Comparison of ENCODE assay signal across 9 cellular contexts in the genomic region with DNA sequence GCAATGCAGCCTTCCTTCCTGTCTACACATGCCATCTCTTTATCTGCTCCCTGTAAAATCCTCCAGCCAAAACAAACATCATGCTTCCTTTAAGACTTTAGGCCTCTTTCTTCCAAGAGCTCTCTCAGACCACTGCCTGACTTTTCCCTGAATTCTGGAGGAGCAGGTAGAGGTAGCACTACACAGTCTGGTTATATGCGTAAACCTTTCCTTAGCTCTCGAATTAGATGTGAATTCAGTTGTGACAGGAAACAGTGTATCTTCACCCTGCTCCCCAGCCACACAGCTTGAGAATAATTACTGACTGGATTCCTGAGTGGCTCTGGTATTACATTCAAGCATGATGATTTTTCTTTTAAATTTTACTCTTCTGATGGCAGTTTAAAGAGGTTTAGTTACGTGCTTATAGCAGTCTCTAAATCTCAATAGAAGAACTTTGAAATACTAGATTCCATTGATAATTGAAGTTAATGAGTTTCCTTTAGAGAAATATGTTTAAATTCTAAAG.
DNase-seq lines count a peak whose midpoint lies in the region; ATAC-seq, FAIRE-seq and TF ChIP-seq lines count a peak whose summit lies in the region.
"Had no signal": no experiment of that assay in that cellular context is flagged by ENCODE, and none has a peak within 500 bp of the region (broad histone marks: within the 10 kb centered on the region; RNA-seq: fewer than 3 reads in every experiment).

No MANE protein-coding gene starts in this region.

- ATAC-seq in Right ventricle myocardium inferior (peak; percentile 43), lower lobe of right lung (peak in 1 of 2 donors; percentile 1), aorta (ENCODE audit: low FRiP score) (no peak), HG03469 (IDR thresholded peaks at IDR 0.05; ENCODE audit: unreplicated experiment) (no peak)

- peaks cover 99% of the 10 kb centered on the region for H3K4me1 ChIP-seq in lower lobe of right lung
- peaks cover 10 to 12% of the 10 kb centered on the region in 2 donors for H3K4me1 ChIP-seq in aorta (ENCODE audit: control insufficient read depth in 1 of 2, insufficient read depth in 2 of 2, low read length in 2 of 2)

- H3K36me3 ChIP-seq in lower lobe of right lung (no peaks in the 10 kb centered on the region), aorta (ENCODE audit: control insufficient read depth in 1 of 2, insufficient read depth in 2 of 2, low read length in 1 of 2) (no peaks in the 10 kb centered on the region)

- TF ChIP-seq CTCF in choroid plexus epithelial cell (conservative IDR thresholded peaks at IDR 0.05; ENCODE audit: low read depth, low read length), result no peak
- TF ChIP-seq CTCF in lower lobe of right lung (IDR thresholded peaks at IDR 0.05), result no peak

- WGBS in aorta, 2 donors, result 31 to 37% methylated on average over 3 of the region's 3 CpGs

- intact Hi-C loops in Right ventricle myocardium inferior (cut with DNase I), result loop anchor here (10.0 kb wide), 1 partner anchor 303 kb away; no protein-coding TSS in a partner anchor
- intact Hi-C loops in cardiac septum (cut with DNase I), result no loop called here
- intact Hi-C loops in lower lobe of right lung (cut with DNase I), result no loop called here
- intact Hi-C loops in aorta (cut with DNase I), result no loop called here

- H3K9me3 ChIP-seq in lower lobe of right lung (no peaks in the 10 kb centered on the region), aorta (ENCODE audit: control insufficient read depth, low read length) (no peaks in the 10 kb centered on the region)

- H3K27me3 ChIP-seq in lower lobe of right lung (ENCODE audit: low read depth) (no peaks in the 10 kb centered on the region), aorta (ENCODE audit: control insufficient read depth in 1 of 2, insufficient read depth in 2 of 2, low read length in 1 of 2) (no peaks in the 10 kb centered on the region)

- H3K4me3 ChIP-seq in choroid plexus epithelial cell (ENCODE audit: low read depth, low read length) (no peak overlapping the region), lower lobe of right lung (no peak overlapping the region), aorta (ENCODE audit: low read length in 2 of 2) (no peak overlapping the region)

- DNase-seq in Right ventricle myocardium inferior (ENCODE audit: missing footprints) (no peak), cardiac septum (ENCODE audit: low spot score) (no peak), choroid plexus epithelial cell (ENCODE audit: low read depth) (peak; percentile 57), lower lobe of right lung (no peak), aorta (no peak), GM19239 (ENCODE audit: insufficient read length, low spot score) (no peak)
- DNase-seq in activated CD8-positive, alpha-beta memory T cell treated with anti-CD3 and anti-CD28 coated beads for 24 hours, result no peak

- FAIRE-seq in GM19239 (lab: Jason Lieb, UNC), result no peak

- H3K27ac ChIP-seq in lower lobe of right lung (peak overlapping the region; percentile 14), aorta (ENCODE audit: low read depth in 1 of 2, low read length in 2 of 2) (peak overlapping the region; percentile 3 to 68)
- H3K27ac ChIP-seq: KMS-11 had no signal
